Comparison of ENCODE assay signal across 2 cellular contexts in genomic region chr22:25346859-25347751, GRCh38.
TF ChIP-seq lines count a peak whose summit lies in the region.

No MANE protein-coding gene starts in this region.

TF ChIP-seq in H1, 55 proteins besides CTCF, POLR2A, EP300 and RAD21:
- no peak for TF ChIP-seq CHD7 (IDR thresholded peaks at IDR 0.05; ENCODE audit: insufficient replicate concordance, low read length)
- no peak for TF ChIP-seq KDM4A (IDR thresholded peaks at IDR 0.05; ENCODE audit: low read depth, low read length, severe bottlenecking)
- TF ChIP-seq, protein P1, sequence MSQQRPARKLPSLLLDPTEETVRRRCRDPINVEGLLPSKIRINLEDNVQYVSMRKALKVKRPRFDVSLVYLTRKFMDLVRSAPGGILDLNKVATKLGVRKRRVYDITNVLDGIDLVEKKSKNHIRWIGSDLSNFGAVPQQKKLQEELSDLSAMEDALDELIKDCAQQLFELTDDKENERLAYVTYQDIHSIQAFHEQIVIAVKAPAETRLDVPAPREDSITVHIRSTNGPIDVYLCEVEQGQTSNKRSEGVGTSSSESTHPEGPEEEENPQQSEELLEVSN (IDR thresholded peaks at IDR 0.05): peak; percentile 26; the same call in 1 of the 2 replicates
- TF ChIP-seq ASH2L (IDR thresholded peaks at IDR 0.05; ENCODE audit: low read length): no peak
- TF ChIP-seq RNF2 (IDR thresholded peaks at IDR 0.05; ENCODE audit: borderline replicate concordance, low read depth, low read length, missing control alignments, poor library complexity, severe bottlenecking): no peak
- no peak for TF ChIP-seq HDAC6 (IDR thresholded peaks at IDR 0.05; ENCODE audit: low read depth, low read length)

TF ChIP-seq in HepG2, 621 proteins besides CTCF, POLR2A, EP300 and RAD21:
- TF ChIP-seq MYNN (CRISPR knock-in tag; IDR thresholded peaks at IDR 0.05; ENCODE audit: low read depth) (no peak), JARID2 (CRISPR knock-in tag; IDR thresholded peaks at IDR 0.05; ENCODE audit: insufficient replicate concordance) (no peak), ZNF850 (CRISPR knock-in tag; conservative IDR thresholded peaks at IDR 0.05) (0 out of 2 replicates have a peak, but pooled peaks have one; percentile 73), DR1 (CRISPR knock-in tag; IDR thresholded peaks at IDR 0.05) (no peak), NKX3-1 (CRISPR knock-in tag; IDR thresholded peaks at IDR 0.05) (no peak), MIXL1 (CRISPR knock-in tag; IDR thresholded peaks at IDR 0.05) (no peak), NFYB (CRISPR knock-in tag; IDR thresholded peaks at IDR 0.05) (no peak), AGO2 (optimal IDR thresholded peaks at IDR 0.05; ENCODE audit: low read depth, low read length) (peak; percentile 47), IRF9 (CRISPR knock-in tag; IDR thresholded peaks at IDR 0.05; ENCODE audit: borderline replicate concordance) (no peak), ZNF136 (CRISPR knock-in tag; IDR thresholded peaks at IDR 0.05; ENCODE audit: low read depth) (no peak), HMG20B (CRISPR knock-in tag; conservative IDR thresholded peaks at IDR 0.05) (no peak), NR2F1 (CRISPR knock-in tag; IDR thresholded peaks at IDR 0.05) (no peak)
- TF ChIP-seq, protein P2, sequence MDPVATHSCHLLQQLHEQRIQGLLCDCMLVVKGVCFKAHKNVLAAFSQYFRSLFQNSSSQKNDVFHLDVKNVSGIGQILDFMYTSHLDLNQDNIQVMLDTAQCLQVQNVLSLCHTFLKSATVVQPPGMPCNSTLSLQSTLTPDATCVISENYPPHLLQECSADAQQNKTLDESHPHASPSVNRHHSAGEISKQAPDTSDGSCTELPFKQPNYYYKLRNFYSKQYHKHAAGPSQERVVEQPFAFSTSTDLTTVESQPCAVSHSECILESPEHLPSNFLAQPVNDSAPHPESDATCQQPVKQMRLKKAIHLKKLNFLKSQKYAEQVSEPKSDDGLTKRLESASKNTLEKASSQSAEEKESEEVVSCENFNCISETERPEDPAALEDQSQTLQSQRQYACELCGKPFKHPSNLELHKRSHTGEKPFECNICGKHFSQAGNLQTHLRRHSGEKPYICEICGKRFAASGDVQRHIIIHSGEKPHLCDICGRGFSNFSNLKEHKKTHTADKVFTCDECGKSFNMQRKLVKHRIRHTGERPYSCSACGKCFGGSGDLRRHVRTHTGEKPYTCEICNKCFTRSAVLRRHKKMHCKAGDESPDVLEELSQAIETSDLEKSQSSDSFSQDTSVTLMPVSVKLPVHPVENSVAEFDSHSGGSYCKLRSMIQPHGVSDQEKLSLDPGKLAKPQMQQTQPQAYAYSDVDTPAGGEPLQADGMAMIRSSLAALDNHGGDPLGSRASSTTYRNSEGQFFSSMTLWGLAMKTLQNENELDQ (CRISPR knock-in tag; IDR thresholded peaks at IDR 0.05; ENCODE audit: borderline replicate concordance): no peak
